Comparison of ENCODE assay signal across 11 cellular contexts in genomic region chr6:10316327-10316726, GRCh38.
DNase-seq lines count a peak whose midpoint lies in the region; ATAC-seq and TF ChIP-seq lines count a peak whose summit lies in the region.
"Had no signal": no experiment of that assay in that cellular context is flagged by ENCODE, and none has a peak within 500 bp of the region (broad histone marks: within the 10 kb centered on the region; RNA-seq: fewer than 3 reads in every experiment).

No MANE protein-coding gene starts in this region.

- DNase-seq in GM23248 (peak; percentile 39), fibroblast of lung (ENCODE audit: low read depth in 2 of 2) (peak; percentile 22 to 96), NOMO-1 (lab: John Stamatoyannopoulos, UW; ENCODE audit: unreplicated experiment in 2 of 2) (no peak), kidney tubule cell (ENCODE audit: low spot score) (no peak)
- DNase-seq: activated effector memory CD4-positive, alpha-beta T cell treated with anti-CD3 and anti-CD28 coated beads, Interleukin-2, amount 50 U/mL, for 16 hours; right cardiac atrium had no signal

- in situ Hi-C loops in GM23248 (cut with MboI): no loop called here

- H3K4me1 ChIP-seq in GM23248 (ENCODE audit: insufficient read depth) (no peaks in the 10 kb centered on the region), fibroblast of lung (ENCODE audit: control insufficient read depth, extremely low read depth, insufficient read depth, low read length) (no peaks in the 10 kb centered on the region), rectal smooth muscle tissue (ENCODE audit: control insufficient read depth, insufficient read depth, low read length) (peaks cover 4% of the 10 kb centered on the region)

- H4K20me1 ChIP-seq in GM23248 (ENCODE audit: insufficient read depth) (no peaks in the 10 kb centered on the region), fibroblast of lung (ENCODE audit: control insufficient read depth, extremely low read depth, insufficient read depth, low read length) (no peaks in the 10 kb centered on the region)

- H3F3A ChIP-seq in GM23248 (ENCODE audit: insufficient read depth): no peaks in the 10 kb centered on the region

- H3K4me3 ChIP-seq in GM23248 (no peak overlapping the region), fibroblast of lung (replicated peaks in 1 of 4; ENCODE audit: control extremely low read depth in 1 of 4, insufficient read depth in 1 of 4, low read depth in 3 of 4, low read length in 4 of 4) (no peak overlapping the region), rectal smooth muscle tissue (ENCODE audit: low read length) (no peak overlapping the region)

- no peaks in the 10 kb centered on the region for H3K79me2 ChIP-seq in GM23248 (ENCODE audit: insufficient read depth)
- no peaks in the 10 kb centered on the region for H3K79me2 ChIP-seq in fibroblast of lung (ENCODE audit: control insufficient read depth, insufficient read depth, low read length)

- H2AFZ ChIP-seq in GM23248 (peak overlapping the region; percentile 60; the same call in 1 of the 2 replicates), fibroblast of lung (ENCODE audit: low read length) (no peak overlapping the region)

- H3K27me3 ChIP-seq in GM23248 (replicated peaks; ENCODE audit: insufficient read depth): no peaks in the 10 kb centered on the region
- no peaks in the 10 kb centered on the region for H3K27me3 ChIP-seq in fibroblast of lung (ENCODE audit: control insufficient read depth, insufficient read depth, low read length)
- no peaks in the 10 kb centered on the region for H3K27me3 ChIP-seq in rectal smooth muscle tissue (ENCODE audit: control insufficient read depth, insufficient read depth, low read length)

- H3K36me3 ChIP-seq in GM23248 (ENCODE audit: low read depth) (no peaks in the 10 kb centered on the region), fibroblast of lung (ENCODE audit: control insufficient read depth, insufficient read depth, low read length) (no peaks in the 10 kb centered on the region), rectal smooth muscle tissue (ENCODE audit: control insufficient read depth, insufficient read depth, low read length) (no peaks in the 10 kb centered on the region)

- no peak for TF ChIP-seq CTCF in fibroblast of lung (conservative IDR thresholded peaks at IDR 0.05 in 1 of 2, IDR thresholded peaks at IDR 0.05 in 1 of 2; ENCODE audit: low read depth in 1 of 2, low read length in 2 of 2)

- ATAC-seq in SK-N-SH treated with all-trans-retinoic acid at 6 μM for 48 hours: peak; percentile 83
- no peak for ATAC-seq in HG03045 (IDR thresholded peaks at IDR 0.05; ENCODE audit: unreplicated experiment)
- no peak for ATAC-seq in GM21423 (IDR thresholded peaks at IDR 0.05; ENCODE audit: unreplicated experiment)
- ATAC-seq: right cardiac atrium, Right ventricle myocardium inferior had no signal

- no peak overlapping the region for H3K4me2 ChIP-seq in GM23248 (ENCODE audit: unreplicated experiment)
- H3K4me2 ChIP-seq in fibroblast of lung (ENCODE audit: extremely low read depth, insufficient read depth, low read length): no peak overlapping the region

- H3K27ac ChIP-seq in GM23248: no peak overlapping the region
- no peak overlapping the region for H3K27ac ChIP-seq in fibroblast of lung (ENCODE audit: insufficient read depth, low read length)
- peak overlapping the region; percentile 60 for H3K27ac ChIP-seq in rectal smooth muscle tissue (ENCODE audit: low read depth, low read length)

- WGBS in GM23248 (ENCODE audit: low coverage in 1 of 2, low lambda C conversion rate in 2 of 2, missing lambda C conversion rate in 2 of 2), 2 experiments: 36 to 43% methylated on average over 13 of the region's 13 CpGs

- H3K9ac ChIP-seq in GM23248 (no peak overlapping the region), fibroblast of lung (ENCODE audit: insufficient read depth, low read length) (no peak overlapping the region), rectal smooth muscle tissue (ENCODE audit: low read length) (no peak overlapping the region)

- H3K9me3 ChIP-seq in GM23248 (ENCODE audit: low read depth) (no peaks in the 10 kb centered on the region), fibroblast of lung (ENCODE audit: control insufficient read depth, insufficient read depth, low read depth, low read length) (no peaks in the 10 kb centered on the region)

- H3K9me2 ChIP-seq in GM23248 (ENCODE audit: insufficient read depth): no peaks in the 10 kb centered on the region

TF ChIP-seq in SK-N-SH treated with all-trans-retinoic acid at 6 μM for 48 hours, 23 proteins besides CTCF, POLR2A, EP300 and RAD21:
- TF ChIP-seq ZNF70 (CRISPR knock-in tag; IDR thresholded peaks at IDR 0.05) (no peak), TCF4 (CRISPR knock-in tag; IDR thresholded peaks at IDR 0.05; ENCODE audit: borderline replicate concordance) (no peak)
TF ChIP-seq in SK-N-SH treated with all-trans-retinoic acid at 6 μM for 48 hours: peak in this region for 0.

Comparison
In these comparisons a context has a peak if more than half of its experiments do, and no peak if none do; other contexts are left out.
1. DNase-seq: peak in GM23248 (single experiment) and fibroblast of lung (2 of 2); none in NOMO-1 (0 of 2) and kidney tubule cell (single experiment).